Comparison of ENCODE assay signal across 21 cellular contexts in genomic region chr1:12451560-12451900, GRCh38.
DNase-seq lines count a peak whose midpoint lies in the region; ATAC-seq and TF ChIP-seq lines count a peak whose summit lies in the region.
"Had no signal": no experiment of that assay in that cellular context is flagged by ENCODE, and none has a peak within 500 bp of the region (broad histone marks: within the 10 kb centered on the region; RNA-seq: fewer than 3 reads in every experiment).

No MANE protein-coding gene starts in this region.

- peaks cover 6% of the 10 kb centered on the region for H3K9me3 Mint-ChIP-seq in activated naive CD8-positive, alpha-beta T cell treated with anti-CD3 and anti-CD28 coated beads for 36 hours
- H3K9me3 Mint-ChIP-seq: T-helper 2 cell treated with Interferon-gamma antibody and Interleukin-4, amounts not matched to agents 5 μg/mL and 100 μg/mL, for 36 hours; type B pancreatic cell had no signal

- no peaks in the 10 kb centered on the region for H3K27me3 ChIP-seq in lung (ENCODE audit: control insufficient read depth, insufficient read depth)
- no peaks in the 10 kb centered on the region for H3K27me3 ChIP-seq in suprapubic skin

- H3K4me3 ChIP-seq in HEK293 (ENCODE audit: low read depth, low read length) (no peak overlapping the region), lung (no peak overlapping the region), suprapubic skin (no peak overlapping the region)

- TF ChIP-seq EP300 in suprapubic skin (IDR thresholded peaks at IDR 0.05) = no peak

- TF ChIP-seq POLR2A in suprapubic skin (IDR thresholded peaks at IDR 0.05) = no peak

- H3K36me3 Mint-ChIP-seq in activated naive CD8-positive, alpha-beta T cell treated with anti-CD3 and anti-CD28 coated beads for 36 hours = peaks cover 69% of the 10 kb centered on the region

- H3K27me3 Mint-ChIP-seq in activated naive CD8-positive, alpha-beta T cell treated with anti-CD3 and anti-CD28 coated beads for 36 hours = no peaks in the 10 kb centered on the region
- H3K27me3 Mint-ChIP-seq: type B pancreatic cell had no signal

- no peak for ATAC-seq in lung (ENCODE audit: insufficient read depth, low FRiP score)
- ATAC-seq: activated CD4-positive, CD25-positive, alpha-beta regulatory T cell treated with anti-CD3 and anti-CD28 coated beads, Interleukin-2, amount 50 U/mL, for 24 hours; activated CD8-positive, alpha-beta memory T cell treated with anti-CD3 and anti-CD28 coated beads, Interleukin-2, amount 10 ng/mL, durations not matched to agents 7 days and 5 days; PC-3 had no signal

- TF ChIP-seq CTCF in HEK293 (tag by site-specific recombination; IDR thresholded peaks at IDR 0.05) = no peak
- no peak for TF ChIP-seq CTCF in lung (IDR thresholded peaks at IDR 0.05; ENCODE audit: control extremely low read depth, extremely low read depth)
- TF ChIP-seq CTCF in suprapubic skin (IDR thresholded peaks at IDR 0.05) = no peak

- H3K27ac ChIP-seq in HEK293 (ENCODE audit: extremely low read depth, low read depth, low read length) (no peak overlapping the region), lung (ENCODE audit: low read depth in 1 of 2, low read length in 1 of 2) (peak overlapping the region; percentile 11 to 74), suprapubic skin (peak overlapping the region; percentile 56)

- POLR2A ChIA-PET in HEK293 (lab: Yijun Ruan, JAX) = no interaction called here

- CTCF ChIA-PET in HEK293 (lab: Yijun Ruan, JAX) = interaction anchor here (0.6 kb wide), 1 partner anchor 1353 kb away, joined by 4 read pairs; no protein-coding TSS in a partner anchor

- peak overlapping the region; percentile 71 for H3K4me3 Mint-ChIP-seq in activated naive CD8-positive, alpha-beta T cell treated with anti-CD3 and anti-CD28 coated beads for 36 hours
- H3K4me3 Mint-ChIP-seq: activated CD8-positive, alpha-beta memory T cell treated with anti-CD3 and anti-CD28 coated beads, Interleukin-2, amount 10 ng/mL, durations not matched to agents 7 days and 5 days; T-helper 2 cell treated with Interferon-gamma antibody and Interleukin-4, amounts not matched to agents 5 μg/mL and 100 μg/mL, for 36 hours; type B pancreatic cell had no signal

- peaks cover 0 to 8% of the 10 kb centered on the region in 2 experiments; a peak in 1 of 3 replicates for H3K36me3 ChIP-seq in HEK293 (ENCODE audit: control insufficient read depth in 2 of 2, insufficient read depth in 1 of 2, low read length in 2 of 2)
- peaks cover 0 to 3% of the 10 kb centered on the region in 2 donors for H3K36me3 ChIP-seq in lung (ENCODE audit: control insufficient read depth in 2 of 2, insufficient read depth in 2 of 2, low read length in 2 of 2)
- H3K36me3 ChIP-seq in suprapubic skin = peaks cover 9% of the 10 kb centered on the region

- H3K9me3 ChIP-seq in HEK293 (ENCODE audit: control insufficient read depth, insufficient read depth, low read depth, low read length) (no peaks in the 10 kb centered on the region), lung (ENCODE audit: control insufficient read depth in 2 of 2, insufficient read depth in 1 of 2, low read length in 1 of 2) (no peaks in the 10 kb centered on the region), suprapubic skin (no peaks in the 10 kb centered on the region)
- H3K9me3 ChIP-seq: Caco-2 had no signal

- H3K4me1 ChIP-seq in HEK293 (ENCODE audit: control insufficient read depth, insufficient read depth, low read length) (peaks cover 19% of the 10 kb centered on the region), lung (ENCODE audit: control insufficient read depth in 2 of 2, insufficient read depth in 2 of 2, low read length in 2 of 2) (peaks cover 27 to 80% of the 10 kb centered on the region in 2 donors), suprapubic skin (peaks cover 97% of the 10 kb centered on the region)

- no peak for DNase-seq in activated naive CD8-positive, alpha-beta T cell treated with anti-CD3 and anti-CD28 coated beads for 36 hours
- no peak for DNase-seq in lung (ENCODE audit: low spot score)
- DNase-seq in suprapubic skin (ENCODE audit: low spot score in 2 of 2) = no peak
- no peak for DNase-seq in LoVo (ENCODE audit: low spot score)
- no peak for DNase-seq in cerebellum (ENCODE audit: low spot score)
- no peak for DNase-seq in A172 (ENCODE audit: low spot score)
- DNase-seq: activated CD8-positive, alpha-beta memory T cell treated with anti-CD3 and anti-CD28 coated beads, Interleukin-2, amount 10 ng/mL, durations not matched to agents 7 days and 5 days; activated gamma-delta T cell; aorta; Caco-2; cortex of kidney; EL; foreskin fibroblast; NCI-H1417 treated with DMSO at 0.1 percent for 48 hours; NCI-H82; PC-3; stimulated activated CD4-positive, alpha-beta T cell treated with anti-CD3 and anti-CD28 coated beads, Interleukin-4, amount 100 ng/mL, for 24 hours had no signal

- peaks cover 92% of the 10 kb centered on the region for H3K4me1 Mint-ChIP-seq in activated naive CD8-positive, alpha-beta T cell treated with anti-CD3 and anti-CD28 coated beads for 36 hours

- peak overlapping the region; percentile 99 for H3K27ac Mint-ChIP-seq in activated naive CD8-positive, alpha-beta T cell treated with anti-CD3 and anti-CD28 coated beads for 36 hours
- H3K27ac Mint-ChIP-seq: activated CD8-positive, alpha-beta memory T cell treated with anti-CD3 and anti-CD28 coated beads, Interleukin-2, amount 10 ng/mL, durations not matched to agents 7 days and 5 days; type B pancreatic cell had no signal

- 79 to 94% methylated on average over 3 of the region's 3 CpGs for WGBS in lung, 2 donors
- WGBS in suprapubic skin = 97% methylated on average over 3 of the region's 3 CpGs

TF ChIP-seq in HEK293, 187 proteins besides CTCF, POLR2A, EP300 and RAD21:
- TF ChIP-seq ZNF747 (tag by site-specific recombination; IDR thresholded peaks at IDR 0.05) = no peak
- TF ChIP-seq ZNF280D (tag by site-specific recombination; IDR thresholded peaks at IDR 0.05) = no peak
- TF ChIP-seq ZNF664 (tag by site-specific recombination; IDR thresholded peaks at IDR 0.05) = 0 out of 2 replicates have a peak, but pooled peaks have one; percentile 23
- no peak for TF ChIP-seq KLF16 (tag by site-specific recombination; IDR thresholded peaks at IDR 0.05)
- no peak for TF ChIP-seq ZNF645 (tag by site-specific recombination; IDR thresholded peaks at IDR 0.05)
